Comparison of ENCODE assay signal across 16 cellular contexts in genomic region chr20:42604998-42605970, GRCh38.
"Had no signal": no experiment of that assay in that cellular context is flagged by ENCODE, and none has a peak within 500 bp of the region (broad histone marks: within the 10 kb centered on the region; RNA-seq: fewer than 3 reads in every experiment).

No MANE protein-coding gene starts in this region.

- H3K4me1 ChIP-seq: gastroesophageal sphincter, lower lobe of right lung, psoas muscle, sigmoid colon, upper lobe of left lung had no signal

- H3K27ac Mint-ChIP-seq: activated CD8-positive, alpha-beta memory T cell treated with anti-CD3 and anti-CD28 coated beads, Interleukin-2, amount 10 ng/mL, durations not matched to agents 7 days and 5 days; activated naive CD8-positive, alpha-beta T cell; naive thymus-derived CD4-positive, alpha-beta T cell had no signal

- H3K36me3 Mint-ChIP-seq: activated CD8-positive, alpha-beta memory T cell treated with anti-CD3 and anti-CD28 coated beads, Interleukin-2, amount 10 ng/mL, durations not matched to agents 7 days and 5 days; activated naive CD8-positive, alpha-beta T cell; naive thymus-derived CD4-positive, alpha-beta T cell had no signal

- H3K4me3 ChIP-seq: dorsolateral prefrontal cortex, gastroesophageal sphincter, lower lobe of right lung, psoas muscle, sigmoid colon, upper lobe of left lung had no signal

- H3K9me3 ChIP-seq: gastroesophageal sphincter, lower lobe of right lung, psoas muscle, sigmoid colon, upper lobe of left lung had no signal

- ATAC-seq: activated CD4-positive, CD25-positive, alpha-beta regulatory T cell treated with anti-CD3 and anti-CD28 coated beads, Interleukin-2, amount 50 U/mL, for 24 hours; activated CD8-positive, alpha-beta memory T cell treated with anti-CD3 and anti-CD28 coated beads, Interleukin-2, amount 10 ng/mL, durations not matched to agents 7 days and 5 days; activated T-cell treated with anti-CD3 and anti-CD28 coated beads, Interleukin-2, amount 50 U/mL, for 4 hours; gastroesophageal sphincter; naive thymus-derived CD4-positive, alpha-beta T cell; psoas muscle had no signal

- DNase-seq: activated CD8-positive, alpha-beta memory T cell treated with anti-CD3 and anti-CD28 coated beads, Interleukin-2, amount 10 ng/mL, durations not matched to agents 7 days and 5 days; activated gamma-delta T cell; activated T-cell treated with anti-CD3 and anti-CD28 coated beads, Interleukin-2, amount 50 U/mL, for 4 hours; amygdala; dorsolateral prefrontal cortex; kidney; lower lobe of right lung; naive thymus-derived CD4-positive, alpha-beta T cell; psoas muscle; sigmoid colon; stimulated activated CD4-positive, alpha-beta T cell treated with anti-CD3 and anti-CD28 coated beads, Interleukin-12 subunit alpha, Interleukin-12 subunit beta, amount 100 ng/mL, for 4 hours; stimulated activated naive CD4-positive, alpha-beta T cell; upper lobe of left lung had no signal

- H3K27ac ChIP-seq: gastroesophageal sphincter, lower lobe of right lung, psoas muscle, sigmoid colon, upper lobe of left lung had no signal

- H3K36me3 ChIP-seq: gastroesophageal sphincter, lower lobe of right lung, sigmoid colon, upper lobe of left lung had no signal

- H3K27me3 ChIP-seq: dorsolateral prefrontal cortex, sigmoid colon, upper lobe of left lung had no signal

- H3K27me3 Mint-ChIP-seq: activated CD8-positive, alpha-beta memory T cell treated with anti-CD3 and anti-CD28 coated beads, Interleukin-2, amount 10 ng/mL, durations not matched to agents 7 days and 5 days; activated naive CD8-positive, alpha-beta T cell had no signal

- H3K4me3 Mint-ChIP-seq: activated CD8-positive, alpha-beta memory T cell treated with anti-CD3 and anti-CD28 coated beads, Interleukin-2, amount 10 ng/mL, durations not matched to agents 7 days and 5 days; activated naive CD8-positive, alpha-beta T cell; activated T-cell treated with anti-CD3 and anti-CD28 coated beads, Interleukin-2, amount 50 U/mL, for 4 hours; naive thymus-derived CD4-positive, alpha-beta T cell had no signal

- H3K4me1 Mint-ChIP-seq: activated CD8-positive, alpha-beta memory T cell treated with anti-CD3 and anti-CD28 coated beads, Interleukin-2, amount 10 ng/mL, durations not matched to agents 7 days and 5 days; naive thymus-derived CD4-positive, alpha-beta T cell had no signal
